ENCODE assay signal across 1 cellular context in genomic region chr2:201116959-201117734, GRCh38.
TF ChIP-seq lines count a peak whose summit lies in the region.

No MANE protein-coding gene starts in this region.

TF ChIP-seq in GM12878, 131 proteins besides CTCF, POLR2A, EP300 and RAD21 (continues in another document):
- TF ChIP-seq ZNF207 (IDR thresholded peaks at IDR 0.05; ENCODE audit: borderline replicate concordance), result no peak
- peak; percentile 13 for TF ChIP-seq MLLT1 (IDR thresholded peaks at IDR 0.05)
- TF ChIP-seq FOXM1 (IDR thresholded peaks at IDR 0.05; ENCODE audit: low read depth, low read length), result no peak
- peak; percentile 67; the same call in 1 of the 3 replicates for TF ChIP-seq POU2F2 (IDR thresholded peaks at IDR 0.05; ENCODE audit: borderline replicate concordance, low read depth, low read length)
- peak; percentile 58 for TF ChIP-seq ZNF687 (IDR thresholded peaks at IDR 0.05)
- TF ChIP-seq ZZZ3 (IDR thresholded peaks at IDR 0.05; ENCODE audit: control insufficient read depth, insufficient read length, low read depth), result no peak
- peak; percentile 47; the same call in 1 of the 2 replicates for TF ChIP-seq ESRRA (IDR thresholded peaks at IDR 0.05; ENCODE audit: low read length)
- no peak for TF ChIP-seq STAT3 (IDR thresholded peaks at IDR 0.05; ENCODE audit: low read depth, low read length)
- no peak for TF ChIP-seq CBFB (IDR thresholded peaks at IDR 0.05; ENCODE audit: low read depth)
- no peak for TF ChIP-seq ZBED1 (IDR thresholded peaks at IDR 0.05; ENCODE audit: borderline replicate concordance)
- no peak for TF ChIP-seq HDGF (IDR thresholded peaks at IDR 0.05)
- no peak for TF ChIP-seq USF1 (IDR thresholded peaks at IDR 0.05; ENCODE audit: borderline replicate concordance, extremely low read length, insufficient read depth, low read depth, low read length)
- no peak for TF ChIP-seq NR2C1 (IDR thresholded peaks at IDR 0.05)
- no peak for TF ChIP-seq KDM1A (IDR thresholded peaks at IDR 0.05; ENCODE audit: borderline replicate concordance)
- 0 out of 2 replicates have a peak, but pooled peaks have one; percentile 49 for TF ChIP-seq IRF4 (IDR thresholded peaks at IDR 0.05; ENCODE audit: low read depth, low read length)
- no peak for TF ChIP-seq SMARCA5 (IDR thresholded peaks at IDR 0.05)
- no peak for TF ChIP-seq HDAC6 (IDR thresholded peaks at IDR 0.05; ENCODE audit: unreplicated experiment)
- TF ChIP-seq SIN3A (IDR thresholded peaks at IDR 0.05; ENCODE audit: low read depth, low read length), result 0 out of 2 replicates have a peak, but pooled peaks have one; percentile 26
- no peak for TF ChIP-seq ATF3 (IDR thresholded peaks at IDR 0.05; ENCODE audit: borderline replicate concordance, extremely low read depth, low read depth, low read length)
- peak; percentile 3; the same call in 1 of the 2 replicates for TF ChIP-seq ZBTB40 (IDR thresholded peaks at IDR 0.05; ENCODE audit: borderline replicate concordance)
- no peak for TF ChIP-seq IRF3 (IDR thresholded peaks at IDR 0.05)
- no peak for TF ChIP-seq JUND (IDR thresholded peaks at IDR 0.05; ENCODE audit: low read depth, low read length)
- no peak for TF ChIP-seq SMAD1 (IDR thresholded peaks at IDR 0.05; ENCODE audit: low read depth, partially characterized antibody)
- no peak for TF ChIP-seq SREBF1 (IDR thresholded peaks at IDR 0.05; ENCODE audit: low read length)
- TF ChIP-seq NBN (IDR thresholded peaks at IDR 0.05), result peak; percentile 11; the same call in 1 of the 2 replicates
- no peak for TF ChIP-seq JUNB (IDR thresholded peaks at IDR 0.05)
- no peak for TF ChIP-seq NR2C2 (IDR thresholded peaks at IDR 0.05; ENCODE audit: borderline replicate concordance, control insufficient read depth, insufficient read length, low read depth)
- 0 out of 2 replicates have a peak, but pooled peaks have one; percentile 19 for TF ChIP-seq GATAD2B (conservative IDR thresholded peaks at IDR 0.05; ENCODE audit: low read depth)
- no peak; a peak in 1 of 4 replicates for TF ChIP-seq ETV6 (conservative IDR thresholded peaks at IDR 0.05 in 1 of 2, IDR thresholded peaks at IDR 0.05 in 1 of 2; ENCODE audit: borderline replicate concordance in 1 of 2, low read depth in 1 of 2)
- peak; percentile 61 for TF ChIP-seq MXI1 (IDR thresholded peaks at IDR 0.05; ENCODE audit: low read depth, low read length)
- TF ChIP-seq CHD1 (IDR thresholded peaks at IDR 0.05; ENCODE audit: low read depth, low read length), result peak; percentile 87; the same call in 1 of the 2 replicates
- TF ChIP-seq BHLHE40 (IDR thresholded peaks at IDR 0.05; ENCODE audit: borderline replicate concordance in 1 of 2, low read depth in 2 of 2, low read length in 1 of 2), result peak in 1 of 2 experiments; percentile 21; a peak in 1 of 4 replicates
- peak; percentile 73 to 77 for TF ChIP-seq IKZF2 (IDR thresholded peaks at IDR 0.05)
- no peak for TF ChIP-seq CREB1 (IDR thresholded peaks at IDR 0.05; ENCODE audit: low read depth)
- no peak for TF ChIP-seq ZSCAN29 (IDR thresholded peaks at IDR 0.05)
- no peak for TF ChIP-seq SIX5 (IDR thresholded peaks at IDR 0.05; ENCODE audit: low read depth, low read length, severe bottlenecking)
- no peak for TF ChIP-seq SREBF2 (IDR thresholded peaks at IDR 0.05; ENCODE audit: low read length)
- no peak for TF ChIP-seq TARDBP (IDR thresholded peaks at IDR 0.05; ENCODE audit: borderline replicate concordance)
- no peak for TF ChIP-seq SUZ12 (IDR thresholded peaks at IDR 0.05; ENCODE audit: unreplicated experiment)
- no peak for TF ChIP-seq BACH1 (IDR thresholded peaks at IDR 0.05; ENCODE audit: borderline replicate concordance)
- no peak for TF ChIP-seq ZNF217 (IDR thresholded peaks at IDR 0.05)
- no peak for TF ChIP-seq BCL11A (IDR thresholded peaks at IDR 0.05; ENCODE audit: low read depth, low read length)
- no peak for TF ChIP-seq GABPA (IDR thresholded peaks at IDR 0.05; ENCODE audit: low read depth)
- no peak for TF ChIP-seq CEBPZ (IDR thresholded peaks at IDR 0.05; ENCODE audit: low read depth, low read length)
- no peak for TF ChIP-seq WRNIP1 (IDR thresholded peaks at IDR 0.05; ENCODE audit: borderline replicate concordance, low read depth, low read length)
- TF ChIP-seq POLR2AphosphoS5 (IDR thresholded peaks at IDR 0.05; ENCODE audit: low read length), result peak; percentile 76
- no peak for TF ChIP-seq ZNF24 (IDR thresholded peaks at IDR 0.05)
- TF ChIP-seq EED (IDR thresholded peaks at IDR 0.05; ENCODE audit: low read depth), result no peak; the same call in 1 of the 2 replicates
- 0 out of 2 replicates have a peak, but pooled peaks have one; percentile 7 for TF ChIP-seq PKNOX1 (IDR thresholded peaks at IDR 0.05)
- no peak for TF ChIP-seq ATF2 (IDR thresholded peaks at IDR 0.05; ENCODE audit: low read length)
- no peak for TF ChIP-seq TCF7 (IDR thresholded peaks at IDR 0.05; ENCODE audit: borderline replicate concordance)
